ENCODE assay signal across 11 cellular contexts in genomic region chr11:103433380-103433779, GRCh38.
DNase-seq lines count a peak whose midpoint lies in the region; ATAC-seq, FAIRE-seq and TF ChIP-seq lines count a peak whose summit lies in the region.
"Had no signal": no experiment of that assay in that cellular context is flagged by ENCODE, and none has a peak within 500 bp of the region (broad histone marks: within the 10 kb centered on the region; RNA-seq: fewer than 3 reads in every experiment).

No MANE protein-coding gene starts in this region.

- H3K4me3 ChIP-seq in stomach = no peak overlapping the region
- H3K4me3 ChIP-seq: adrenal gland, transverse colon had no signal

- peaks cover 0 to 9% (median 0%) of the 10 kb centered on the region in 4 donors for H3K36me3 ChIP-seq in stomach
- H3K36me3 ChIP-seq: adrenal gland, transverse colon had no signal

- TF ChIP-seq EP300 in stomach (IDR thresholded peaks at IDR 0.05) = no peak

- peak; percentile 67 for FAIRE-seq in RCC 7860 (lab: Jason Lieb, UNC)

- intact Hi-C loops in stomach (cut with DNase I; ENCODE audit: low total_unique reads) = no loop called here

- no peaks in the 10 kb centered on the region for H3K4me1 ChIP-seq in stomach
- H3K4me1 ChIP-seq: transverse colon had no signal

- no peaks in the 10 kb centered on the region for H3K27me3 ChIP-seq in stomach
- H3K27me3 ChIP-seq: adrenal gland, transverse colon had no signal

- DNase-seq in GM04503 (ENCODE audit: low read depth) = peak; percentile 61
- DNase-seq in RCC 7860 (ENCODE audit: low spot score) = peak; percentile 40
- DNase-seq in epithelial cell of prostate (ENCODE audit: low read depth, low spot score) = peak; percentile 56
- peak; percentile 68 for DNase-seq in non-pigmented ciliary epithelial cell (ENCODE audit: low read depth)
- DNase-seq in activated CD4-positive, alpha-beta T cell treated with anti-CD3 and anti-CD28 coated beads, Interleukin-2, amount 50 U/mL, for 48 hours = no peak
- no peak for DNase-seq in stomach
- DNase-seq: adrenal gland, COR-L47, transverse colon had no signal

- TF ChIP-seq POLR2A in stomach (IDR thresholded peaks at IDR 0.05) = no peak

- 6 to 25% (median 19%) methylated on average over 1 of the region's 1 CpG for WGBS in stomach, 5 donors

- ATAC-seq in HG03342 (IDR thresholded peaks at IDR 0.05; ENCODE audit: unreplicated experiment) = no peak
- ATAC-seq in GM21381 (IDR thresholded peaks at IDR 0.05; ENCODE audit: unreplicated experiment) = no peak

- TF ChIP-seq CTCF in stomach (IDR thresholded peaks at IDR 0.05) = no peak

- H3K27ac ChIP-seq in epithelial cell of prostate (peak overlapping the region; percentile 49), stomach (no peak overlapping the region)
- H3K27ac ChIP-seq: adrenal gland, transverse colon had no signal

- H3K9me3 ChIP-seq in stomach = no peaks in the 10 kb centered on the region
- H3K9me3 ChIP-seq: adrenal gland, transverse colon had no signal

Comparison
In these comparisons a context has a peak if more than half of its experiments do, and no peak if none do; other contexts are left out.
1. DNase-seq: peak in GM04503 (single experiment), RCC 7860 (single experiment), epithelial cell of prostate (single experiment) and non-pigmented ciliary epithelial cell (single experiment); none in activated CD4-positive, alpha-beta T cell treated with anti-CD3 and anti-CD28 coated beads, Interleukin-2, amount 50 U/mL, for 48 hours (0 of 2) and stomach (single experiment).